ENCODE assay signal across 1 cellular context in the genomic region with DNA sequence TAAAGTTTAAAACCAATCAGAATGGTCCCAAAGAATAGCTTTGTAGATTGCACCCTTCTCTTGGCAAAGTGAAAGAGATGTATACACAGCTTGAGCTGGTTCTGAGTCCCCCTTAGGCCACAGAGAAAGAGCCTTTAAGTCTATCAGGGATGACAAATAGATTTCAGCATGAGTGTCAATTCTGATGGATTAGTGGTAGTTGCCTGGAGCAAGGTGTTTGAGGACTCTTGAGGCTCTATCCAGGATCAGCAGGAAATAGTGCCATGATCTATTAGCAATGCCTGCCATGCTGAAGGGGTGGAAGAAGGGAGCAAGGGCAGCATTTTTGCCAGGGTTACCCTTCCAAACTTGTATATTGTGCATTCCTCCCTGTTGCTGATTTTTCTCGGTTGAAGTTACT.
TF ChIP-seq lines count a peak whose summit lies in the region.

No MANE protein-coding gene starts in this region.

TF ChIP-seq in GM23338, 12 proteins besides CTCF, POLR2A, EP300 and RAD21:
- TF ChIP-seq REST (IDR thresholded peaks at IDR 0.05; ENCODE audit: unreplicated experiment) = no peak
- TF ChIP-seq EZH2 (IDR thresholded peaks at IDR 0.05; ENCODE audit: low read depth, unreplicated experiment) = no peak
- no peak for TF ChIP-seq ETS1 (IDR thresholded peaks at IDR 0.05)
- TF ChIP-seq ZNF114 (CRISPR knock-in tag; IDR thresholded peaks at IDR 0.05) = no peak
- TF ChIP-seq CREB1 (CRISPR knock-in tag; IDR thresholded peaks at IDR 0.05; ENCODE audit: low read depth) = no peak
- no peak for TF ChIP-seq NANOG (IDR thresholded peaks at IDR 0.05; ENCODE audit: borderline replicate concordance)
- no peak for TF ChIP-seq STAT1 (IDR thresholded peaks at IDR 0.05; ENCODE audit: unreplicated experiment)
- TF ChIP-seq JUNB (IDR thresholded peaks at IDR 0.05; ENCODE audit: unreplicated experiment) = no peak
- TF ChIP-seq EZH2phosphoT487 (IDR thresholded peaks at IDR 0.05; ENCODE audit: unreplicated experiment) = no peak
- no peak for TF ChIP-seq POLR2AphosphoS5 (IDR thresholded peaks at IDR 0.05; ENCODE audit: low read depth)
